ENCODE assay signal across 9 cellular contexts in genomic region chr18:51195602-51196115, GRCh38. TPM values are rescaled to one million over a fixed set of nuclear protein-coding genes. Genes with fewer than 3 reads are reported as not detected.
DNase-seq lines count a peak whose midpoint lies in the region; ATAC-seq, FAIRE-seq and TF ChIP-seq lines count a peak whose summit lies in the region.
"Had no signal": no experiment of that assay in that cellular context is flagged by ENCODE, and none has a peak within 500 bp of the region (broad histone marks: within the 10 kb centered on the region; RNA-seq: fewer than 3 reads in every experiment).

No MANE protein-coding gene starts in this region.

- H3K9me3 Mint-ChIP-seq in stimulated activated memory B cell treated with anti-CD40 and anti-IgM and Interleukin-4, amounts not matched to agents 10 μg/mL and 1 μg/mL and 100 μg/mL, for 72 hours, result no peaks in the 10 kb centered on the region

- DNase-seq in DMS153 (lab: John Stamatoyannopoulos, UW), result peak; percentile 15
- no peak for DNase-seq in DMS153 treated with DMSO at 0.1 percent for 48 hours (lab: John Stamatoyannopoulos, UW; ENCODE audit: unreplicated experiment)
- DNase-seq in NCI-H1105 (lab: John Stamatoyannopoulos, UW), result peak; percentile 68
- peak; percentile 62 for DNase-seq in bronchial epithelial cell (ENCODE audit: low read depth)
- DNase-seq in left kidney (ENCODE audit: low read depth, low spot score), result peak; percentile 96
- DNase-seq in NCI-H226, result no peak

- H3K36me3 Mint-ChIP-seq in stimulated activated memory B cell treated with anti-CD40 and anti-IgM and Interleukin-4, amounts not matched to agents 10 μg/mL and 1 μg/mL and 100 μg/mL, for 72 hours, result peaks cover 7% of the 10 kb centered on the region

- peak overlapping the region; percentile 96 for H3K4me3 Mint-ChIP-seq in stimulated activated memory B cell treated with anti-CD40 and anti-IgM and Interleukin-4, amounts not matched to agents 10 μg/mL and 1 μg/mL and 100 μg/mL, for 72 hours

- no peak for FAIRE-seq in bronchial epithelial cell (lab: Jason Lieb, UNC)
- FAIRE-seq: A204.1 had no signal

- no peak for TF ChIP-seq CTCF in bronchial epithelial cell (IDR thresholded peaks at IDR 0.05; ENCODE audit: insufficient read depth, low read length, severe bottlenecking)

- H3K36me3 ChIP-seq in bronchial epithelial cell (ENCODE audit: control insufficient read depth, insufficient read depth, low read length), result no peaks in the 10 kb centered on the region

- peaks cover 43% of the 10 kb centered on the region for H3K4me1 Mint-ChIP-seq in stimulated activated memory B cell treated with anti-CD40 and anti-IgM and Interleukin-4, amounts not matched to agents 10 μg/mL and 1 μg/mL and 100 μg/mL, for 72 hours

- peak overlapping the region; percentile 92 for H3K4me3 ChIP-seq in bronchial epithelial cell (ENCODE audit: low read depth, low read length)

- peak; percentile 19 for ATAC-seq in SK-N-SH treated with all-trans-retinoic acid at 6 μM for 48 hours
- no peak for ATAC-seq in stimulated activated memory B cell treated with anti-CD40 and anti-IgM and Interleukin-4, amounts not matched to agents 10 μg/mL and 1 μg/mL and 100 μg/mL, for 72 hours

- H3K27ac Mint-ChIP-seq in stimulated activated memory B cell treated with anti-CD40 and anti-IgM and Interleukin-4, amounts not matched to agents 10 μg/mL and 1 μg/mL and 100 μg/mL, for 72 hours, result peak overlapping the region; percentile 83

- no peaks in the 10 kb centered on the region for H3K27me3 Mint-ChIP-seq in stimulated activated memory B cell treated with anti-CD40 and anti-IgM and Interleukin-4, amounts not matched to agents 10 μg/mL and 1 μg/mL and 100 μg/mL, for 72 hours

- no peaks in the 10 kb centered on the region for H3K27me3 ChIP-seq in bronchial epithelial cell (ENCODE audit: control insufficient read depth, insufficient read depth, low read length)

TF ChIP-seq in SK-N-SH treated with all-trans-retinoic acid at 6 μM for 48 hours, 23 proteins besides CTCF, POLR2A, EP300 and RAD21:
- TF ChIP-seq CSRNP3 (CRISPR knock-in tag; IDR thresholded peaks at IDR 0.05), result no peak
- no peak for TF ChIP-seq BACH2 (CRISPR knock-in tag; IDR thresholded peaks at IDR 0.05; ENCODE audit: borderline replicate concordance)
- no peak for TF ChIP-seq ZNF565 (CRISPR knock-in tag; conservative IDR thresholded peaks at IDR 0.05; ENCODE audit: low read depth)
- TF ChIP-seq CREB5 (CRISPR knock-in tag; IDR thresholded peaks at IDR 0.05; ENCODE audit: low read depth), result no peak
- TF ChIP-seq SNAI2 (CRISPR knock-in tag; IDR thresholded peaks at IDR 0.05), result no peak
- TF ChIP-seq OSR1 (CRISPR knock-in tag; IDR thresholded peaks at IDR 0.05), result no peak
- TF ChIP-seq TCF4 (CRISPR knock-in tag; IDR thresholded peaks at IDR 0.05; ENCODE audit: borderline replicate concordance), result no peak
- no peak for TF ChIP-seq CSDC2 (CRISPR knock-in tag; IDR thresholded peaks at IDR 0.05)
- TF ChIP-seq ESRRG (CRISPR knock-in tag; IDR thresholded peaks at IDR 0.05), result no peak
- no peak for TF ChIP-seq ZFP30 (CRISPR knock-in tag; IDR thresholded peaks at IDR 0.05)
- TF ChIP-seq PATZ1 (CRISPR knock-in tag; IDR thresholded peaks at IDR 0.05; ENCODE audit: borderline replicate concordance), result no peak
- no peak for TF ChIP-seq ARNTL (CRISPR knock-in tag; IDR thresholded peaks at IDR 0.05; ENCODE audit: borderline replicate concordance, low read depth)
- TF ChIP-seq RARB (CRISPR knock-in tag; IDR thresholded peaks at IDR 0.05), result no peak
- no peak for TF ChIP-seq ZFP3 (CRISPR knock-in tag; IDR thresholded peaks at IDR 0.05)
- no peak for TF ChIP-seq PPARA (CRISPR knock-in tag; IDR thresholded peaks at IDR 0.05; ENCODE audit: borderline replicate concordance)

RNA-seq across cellular contexts. Expression of gene MEX3C, which starts 1.8 kb away (rescaled TPM):
- 40.0 and 41.2 TPM in 2 replicates for total RNA-seq in bronchial epithelial cell

Comparison
In these comparisons a context has a peak if more than half of its experiments do, and no peak if none do; other contexts are left out.
1. DNase-seq: peak in DMS153 (single experiment), NCI-H1105 (single experiment), bronchial epithelial cell (single experiment) and left kidney (single experiment); none in DMS153 treated with DMSO at 0.1 percent for 48 hours (single experiment) and NCI-H226 (single experiment).